Comparison of ENCODE assay signal across 6 cellular contexts in genomic region chr15:98438326-98438725, GRCh38.
"Had no signal": no experiment of that assay in that cellular context is flagged by ENCODE, and none has a peak within 500 bp of the region (broad histone marks: within the 10 kb centered on the region; RNA-seq: fewer than 3 reads in every experiment).

No MANE protein-coding gene starts in this region.

- H3K36me3 ChIP-seq: HAP-1 had no signal

- H3K4me3 Mint-ChIP-seq: GM23338, HFFc6 had no signal

- H3K9me3 Mint-ChIP-seq: GM23338 had no signal

- ATAC-seq: GM23338, HCT116, K562 had no signal

- H3K9me3 ChIP-seq: HAP-1 had no signal

- H3K4me3 ChIP-seq: GM23338, HAP-1, K562 had no signal

- H3K27ac Mint-ChIP-seq: GM23338, HFFc6 had no signal

- DNase-seq: HFFc6, IMR-90 had no signal
